7 cellular contexts compared by ENCODE assay signal in genomic region chr9:135794361-135794885, GRCh38.
"Had no signal": no experiment of that assay in that cellular context is flagged by ENCODE, and none has a peak within 500 bp of the region (broad histone marks: within the 10 kb centered on the region; RNA-seq: fewer than 3 reads in every experiment).

No MANE protein-coding gene starts in this region.

- H3K9me3 ChIP-seq: HAP-1 had no signal

- H3K27ac Mint-ChIP-seq: GM23338, HFFc6 had no signal

- H3K4me3 Mint-ChIP-seq: GM23338, HFFc6 had no signal

- H2AFZ ChIP-seq: GM23338 had no signal

- H3K4me2 ChIP-seq: GM23338 had no signal

- DNase-seq: HFFc6, IMR-90, KG1 had no signal

- H3K36me3 ChIP-seq: HAP-1 had no signal

- H3K4me1 ChIP-seq: HAP-1 had no signal

- H3K4me3 ChIP-seq: GM23338, HAP-1, K562 had no signal

- ATAC-seq: HCT116, K562 had no signal
